Comparison of ENCODE assay signal across 9 cellular contexts in the genomic region with DNA sequence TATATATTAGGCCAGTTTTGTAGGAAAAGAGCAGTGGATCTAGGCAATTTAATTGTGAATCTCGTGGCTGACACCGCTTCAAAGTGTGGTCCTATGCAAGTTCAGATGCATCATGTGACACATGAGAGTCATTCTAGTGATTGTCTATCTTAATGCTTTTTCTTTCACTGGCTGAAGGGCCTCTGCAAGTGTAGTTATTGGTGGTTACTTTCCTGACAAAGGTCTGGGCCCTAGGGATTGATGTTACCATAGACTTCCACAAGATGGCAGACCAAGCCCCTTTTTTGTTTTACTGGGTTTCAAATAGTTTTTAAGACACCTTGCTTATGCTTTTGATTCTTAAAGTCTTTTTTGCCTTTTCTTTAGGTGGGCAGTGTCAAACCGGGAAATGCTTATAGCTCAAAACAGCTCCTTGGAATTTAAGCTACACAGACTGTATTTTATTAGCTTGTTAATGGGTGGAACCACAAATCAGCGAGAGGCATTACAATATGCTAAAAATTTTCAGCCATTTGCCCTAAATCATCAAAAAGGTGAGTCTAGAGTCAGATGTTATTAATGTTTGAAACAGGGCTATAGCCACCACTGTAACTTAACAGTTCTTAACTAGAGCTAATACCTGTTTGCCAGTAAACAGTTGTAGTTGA. TPM values are rescaled to one million over a fixed set of nuclear protein-coding genes. Genes with fewer than 3 reads are reported as not detected.
DNase-seq lines count a peak whose midpoint lies in the region; ATAC-seq, FAIRE-seq and TF ChIP-seq lines count a peak whose summit lies in the region.
"Had no signal": no experiment of that assay in that cellular context is flagged by ENCODE, and none has a peak within 500 bp of the region (broad histone marks: within the 10 kb centered on the region; RNA-seq: fewer than 3 reads in every experiment).

No MANE protein-coding gene starts in this region.

- peak; percentile 97 for FAIRE-seq in islet of Langerhans (lab: Jason Lieb, UNC)
- FAIRE-seq: colon had no signal

- peaks cover 0 to 7% (median 0%) of the 10 kb centered on the region in 4 donors for H3K4me1 ChIP-seq in stomach

- TF ChIP-seq CTCF in brain (conservative IDR thresholded peaks at IDR 0.05) (peak; percentile 73 to 80), stomach (IDR thresholded peaks at IDR 0.05) (peak in 5 of 7 experiments; percentile 11 to 60 (median 58))

- no peak for TF ChIP-seq EP300 in stomach (IDR thresholded peaks at IDR 0.05)

- no peaks in the 10 kb centered on the region for H3K9me3 ChIP-seq in stomach

- peak; percentile 44 for DNase-seq in activated CD8-positive, alpha-beta memory T cell treated with anti-CD3 and anti-CD28 coated beads, Interleukin-2, amount 50 U/mL, for 4 hours
- no peak for DNase-seq in activated CD8-positive, alpha-beta memory T cell treated with anti-CD3 and anti-CD28 coated beads, Interleukin-2, amount 50 U/mL, for 48 hours
- DNase-seq in NCI-H82 treated with DMSO at 0.1 percent for 48 hours (lab: John Stamatoyannopoulos, UW; ENCODE audit: unreplicated experiment) = peak; percentile 19
- no peak for DNase-seq in stomach

- no peak overlapping the region for H3K4me3 Mint-ChIP-seq in brain

- H3K36me3 ChIP-seq in stomach = peaks cover 8 to 56% (median 52%) of the 10 kb centered on the region in 4 donors

- peaks cover 49% of the 10 kb centered on the region for H3K36me3 Mint-ChIP-seq in brain

- peak; percentile 56 for ATAC-seq in HG02885 (IDR thresholded peaks at IDR 0.05; ENCODE audit: poor library complexity, unreplicated experiment)
- no peak for ATAC-seq in HG02763 (IDR thresholded peaks at IDR 0.05; ENCODE audit: unreplicated experiment)

- no peaks in the 10 kb centered on the region for H3K9me3 Mint-ChIP-seq in brain

- intact Hi-C loops in stomach (cut with DNase I; ENCODE audit: low total_unique reads) = no loop called here

- no peak overlapping the region for H3K27ac ChIP-seq in stomach

- H3K27me3 Mint-ChIP-seq in brain = no peaks in the 10 kb centered on the region

- TF ChIP-seq POLR2A in stomach (IDR thresholded peaks at IDR 0.05) = no peak

- no peak overlapping the region for H3K4me3 ChIP-seq in stomach

- 64 to 71% (median 69%) methylated on average over 4 of the region's 4 CpGs for WGBS in stomach, 5 donors

- no peaks in the 10 kb centered on the region for H3K27me3 ChIP-seq in stomach

- peak overlapping the region in 4 of 5 experiments; percentile 6 to 79 (median 60) for H3K27ac Mint-ChIP-seq in brain

- peaks cover 24% of the 10 kb centered on the region for H3K4me1 Mint-ChIP-seq in brain

RNA-seq across cellular contexts. Expression of a gene that starts 25.9 kb away (rescaled TPM):
- polyA plus RNA-seq in brain (ENCODE audit: insufficient read depth, low read depth, low replicate concordance) (2.7 TPM), stomach (10 to 100 TPM in 1 of 3 donors, 1 to 10 TPM in 2; 1.2 to 13.1 (median 1.3) TPM)
- total RNA-seq in stomach = 10 to 100 TPM in 1 of 5 donors, 1 to 10 TPM in 2, not detected in 2; 1.3 to 24.9 (median 6.2) TPM

RNA-seq across cellular contexts. Expression of a gene that starts 44.7 kb away (rescaled TPM):
- polyA plus RNA-seq in brain (ENCODE audit: insufficient read depth, low read depth, low replicate concordance) (22.5 TPM), stomach (1 to 10 TPM; 7.3 to 9.5 (median 8.9) TPM)
- 100 to 1,000 TPM in 1 of 5 donors, 10 to 100 TPM in 4; 19.8 to 111 (median 46.9) TPM for total RNA-seq in stomach

Comparison
In these comparisons a context has a peak if more than half of its experiments do, and no peak if none do; other contexts are left out.
1. DNase-seq: peak in activated CD8-positive, alpha-beta memory T cell treated with anti-CD3 and anti-CD28 coated beads, Interleukin-2, amount 50 U/mL, for 4 hours (single experiment) and NCI-H82 treated with DMSO at 0.1 percent for 48 hours (single experiment); none in activated CD8-positive, alpha-beta memory T cell treated with anti-CD3 and anti-CD28 coated beads, Interleukin-2, amount 50 U/mL, for 48 hours (single experiment) and stomach (single experiment).